Comparison of ENCODE assay signal across 14 cellular contexts in genomic region chr19:11451942-11452813, GRCh38. TPM values are rescaled to one million over a fixed set of nuclear protein-coding genes. Genes with fewer than 3 reads are reported as not detected.
DNase-seq lines count a peak whose midpoint lies in the region; ATAC-seq and TF ChIP-seq lines count a peak whose summit lies in the region.
"Had no signal": no experiment of that assay in that cellular context is flagged by ENCODE, and none has a peak within 500 bp of the region (broad histone marks: within the 10 kb centered on the region; RNA-seq: fewer than 3 reads in every experiment).

No MANE protein-coding gene starts in this region.

- RAD21 ChIA-PET in HCT116 (lab: Charles Lee; ENCODE audit: low non-redundant PET in 1 of 2, low total read pairs in 2 of 2, uncharacterized antibody in 2 of 2, unreplicated experiment in 2 of 2), result no interaction called here

- intact Hi-C loops in HCT116 (cut with micrococcal nuclease), result no loop called here

- H3K4me3 Mint-ChIP-seq in WTC11, result peak overlapping the region; percentile 38
- H3K4me3 Mint-ChIP-seq: activated CD4-positive, alpha-beta T cell treated with anti-CD3 and anti-CD28 coated beads, Interleukin-2, amount 10 ng/mL, durations not matched to agents 24 days and 14 days; activated naive CD8-positive, alpha-beta T cell treated with anti-CD3 and anti-CD28 coated beads for 36 hours had no signal

- H3K9me2 ChIP-seq in HCT116 (ENCODE audit: insufficient read depth), result no peaks in the 10 kb centered on the region

- no peak overlapping the region for H3K9ac ChIP-seq in HCT116 (ENCODE audit: low read length)

- TF ChIP-seq RAD21 in HCT116 (IDR thresholded peaks at IDR 0.05; ENCODE audit: low read depth), result no peak

- BruUV-seq in HCT116 (replicated peaks; lab: Mats Ljungman, UMichigan), result no TSS peak

- no peak for ATAC-seq in HCT116
- no peak; the same call in 1 of the 2 replicates for ATAC-seq in WTC11

- peaks cover 23% of the 10 kb centered on the region for H3K4me1 Mint-ChIP-seq in WTC11
- H3K4me1 Mint-ChIP-seq: activated naive CD8-positive, alpha-beta T cell treated with anti-CD3 and anti-CD28 coated beads for 36 hours had no signal

- H3K27me3 ChIP-seq in BE2C (no peaks in the 10 kb centered on the region), HCT116 (ENCODE audit: insufficient read depth, low read length) (no peaks in the 10 kb centered on the region)
- H3K27me3 ChIP-seq: BLaER1 treated with 17β-estradiol and CSF1 and Interleukin-3, amounts not matched to agents 10 nM and 100 nM had no signal

- CTCF ChIA-PET in HCT116 (lab: Charles Lee) (interaction anchor here (0.7 to 1.7 kb wide), 7 partner anchors 9 to 158 kb away, joined by 3 to 7 read pairs (median 3); partner anchors contain the start of genes ODAD3, PRKCSH and SWSAP1), WTC11 (lab: Charles Lee) (interaction anchor here (0.5 to 2.4 kb wide), 28 partner anchors 8 to 792 kb away, joined by 3 to 37 read pairs (median 6); partner anchors contain the start of genes CCDC159, ECSIT, ELAVL3 and EPOR)

- H3K36me3 Mint-ChIP-seq in WTC11, result peaks cover 2% of the 10 kb centered on the region; the same call in 1 of the 2 replicates

- peaks cover 22% of the 10 kb centered on the region for H3K36me3 ChIP-seq in BE2C
- peaks cover 7 to 14% of the 10 kb centered on the region in 2 experiments; a peak in 2 of 4 replicates for H3K36me3 ChIP-seq in HCT116 (ENCODE audit: control insufficient read depth in 1 of 2, insufficient read depth in 2 of 2, low read length in 2 of 2)

- TF ChIP-seq POLR2A in HCT116 (IDR thresholded peaks at IDR 0.05; ENCODE audit: borderline replicate concordance, extremely low read depth, insufficient read depth, insufficient read length), result no peak

- no peaks in the 10 kb centered on the region for H3K9me3 Mint-ChIP-seq in WTC11
- H3K9me3 Mint-ChIP-seq: activated CD4-positive, alpha-beta T cell treated with anti-CD3 and anti-CD28 coated beads, Interleukin-2, amount 10 ng/mL, durations not matched to agents 24 days and 14 days; activated naive CD8-positive, alpha-beta T cell treated with anti-CD3 and anti-CD28 coated beads for 36 hours had no signal

- no peaks in the 10 kb centered on the region for H3K4me1 ChIP-seq in BE2C
- H3K4me1 ChIP-seq in HCT116 (ENCODE audit: control insufficient read depth in 1 of 2, insufficient read depth in 2 of 2, low read length in 2 of 2), result no peaks in the 10 kb centered on the region

- DNase-seq in BE2C (no peak), HCT116 (ENCODE audit: low read depth, low spot score) (no peak), WTC11 (ENCODE audit: low spot score) (peak; percentile 50), left kidney (ENCODE audit: low read depth, low spot score) (peak; percentile 68), HCEC 1CT (no peak), COR-L47 (lab: John Stamatoyannopoulos, UW) (no peak), AG08395 (ENCODE audit: low spot score) (no peak), SIG-M5 treated with dmso at 0.1 percent for 504 hours (lab: John Stamatoyannopoulos, UW; ENCODE audit: unreplicated experiment) (no peak)
- DNase-seq: activated CD4-positive, alpha-beta T cell treated with anti-CD3 and anti-CD28 coated beads, Interleukin-2, amount 10 ng/mL, durations not matched to agents 24 days and 14 days; activated naive CD8-positive, alpha-beta T cell treated with anti-CD3 and anti-CD28 coated beads for 36 hours; effector CD4-positive, alpha-beta T cell had no signal

- POLR2A ChIA-PET in HCT116 (lab: Charles Lee) (no interaction called here), WTC11 (lab: Charles Lee) (interaction anchor here (1.1 kb wide), 1 partner anchor 30 kb away, joined by 8 read pairs; no protein-coding TSS in a partner anchor)

- H3K27me3 Mint-ChIP-seq in WTC11 (ENCODE audit: low read depth), result no peaks in the 10 kb centered on the region; the same call in 1 of the 2 replicates
- H3K27me3 Mint-ChIP-seq: activated CD4-positive, alpha-beta T cell treated with anti-CD3 and anti-CD28 coated beads, Interleukin-2, amount 10 ng/mL, durations not matched to agents 24 days and 14 days had no signal

- peak overlapping the region; percentile 83 for H3K27ac Mint-ChIP-seq in WTC11
- H3K27ac Mint-ChIP-seq: activated CD4-positive, alpha-beta T cell treated with anti-CD3 and anti-CD28 coated beads, Interleukin-2, amount 10 ng/mL, durations not matched to agents 24 days and 14 days; activated naive CD8-positive, alpha-beta T cell treated with anti-CD3 and anti-CD28 coated beads for 36 hours had no signal

- H3K9me3 ChIP-seq in BE2C (no peaks in the 10 kb centered on the region), HCT116 (ENCODE audit: control insufficient read depth in 1 of 2, insufficient read depth in 1 of 2, low read depth in 1 of 2, low read length in 2 of 2) (no peaks in the 10 kb centered on the region)
- H3K9me3 ChIP-seq: BLaER1 treated with 17β-estradiol and CSF1 and Interleukin-3, amounts not matched to agents 10 nM and 100 nM had no signal

- no peak overlapping the region for H2AFZ ChIP-seq in HCT116 (ENCODE audit: low read depth, low read length, poor library complexity, severe bottlenecking)

- H3K4me3 ChIP-seq in BE2C (ENCODE audit: low read depth, low read length) (no peak overlapping the region), HCT116 (replicated peaks in 1 of 2; ENCODE audit: low read depth in 1 of 2, low read length in 2 of 2) (no peak overlapping the region)
- H3K4me3 ChIP-seq: BLaER1 treated with 17β-estradiol and CSF1 and Interleukin-3, amounts not matched to agents 10 nM and 100 nM; skin epidermis had no signal

- H4K20me1 ChIP-seq in HCT116 (ENCODE audit: insufficient read depth), result no peaks in the 10 kb centered on the region

- no peak overlapping the region for H3K27ac ChIP-seq in HCT116 (ENCODE audit: low read depth, low read length)
- H3K27ac ChIP-seq: BLaER1 treated with 17β-estradiol and CSF1 and Interleukin-3, amounts not matched to agents 10 nM and 100 nM; skin epidermis had no signal

- H3K4me2 ChIP-seq in HCT116 (ENCODE audit: low read length), result no peak overlapping the region

- TF ChIP-seq CTCF in BE2C (IDR thresholded peaks at IDR 0.05; ENCODE audit: low read depth, low read length) (peak; percentile 27; the same call in 1 of the 2 replicates), HCT116 (IDR thresholded peaks at IDR 0.05 in 2 of 3, conservative IDR thresholded peaks at IDR 0.05 in 1 of 3; ENCODE audit: borderline replicate concordance in 1 of 3, insufficient read depth in 1 of 3, low read depth in 2 of 3, low read length in 2 of 3) (peak in 2 of 3 experiments; percentile 15 to 17; a peak in 2 of 6 replicates), WTC11 (IDR thresholded peaks at IDR 0.05) (no peak)

- no peaks in the 10 kb centered on the region for H3K79me2 ChIP-seq in HCT116 (ENCODE audit: insufficient read depth, low read length)

TF ChIP-seq in HCT116, 20 proteins besides CTCF, POLR2A, EP300 and RAD21 (continues in another document):
- TF ChIP-seq EZH2phosphoT487 (IDR thresholded peaks at IDR 0.05; ENCODE audit: borderline replicate concordance) (no peak), ELF1 (IDR thresholded peaks at IDR 0.05; ENCODE audit: borderline replicate concordance, low read depth) (no peak), CEBPB (IDR thresholded peaks at IDR 0.05; ENCODE audit: low read depth) (no peak), ZNF274 (IDR thresholded peaks at IDR 0.05; ENCODE audit: low read depth, low read length) (no peak)

TF ChIP-seq in WTC11, 78 proteins besides CTCF, POLR2A, EP300 and RAD21:
- TF ChIP-seq SMAD3 (CRISPR knock-in tag; IDR thresholded peaks at IDR 0.05; ENCODE audit: borderline replicate concordance), result no peak
- TF ChIP-seq HMGA2 (CRISPR knock-in tag; IDR thresholded peaks at IDR 0.05), result no peak

RNA-seq across cellular contexts. Expression of gene PRKCSH, which starts 16.7 kb away (rescaled TPM):
- 490 TPM for polyA plus RNA-seq in BE2C (2012; ENCODE audit: insufficient read depth, insufficient read length, low read depth)
- 425 TPM for total RNA-seq in HCT116 (2021; ENCODE audit: unreplicated experiment)
- polyA plus RNA-seq in HCT116 (2012), result 442 and 449 TPM in 2 replicates
- total RNA-seq in WTC11 (2021), result 396 to 405 TPM (median 402 TPM) in 3 replicates

RNA-seq across cellular contexts. Expression of gene ODAD3, which starts 17.3 kb away (rescaled TPM):
- 2.0 TPM for polyA plus RNA-seq in BE2C (2012; ENCODE audit: insufficient read depth, insufficient read length, low read depth)
- total RNA-seq in HCT116 (2021; ENCODE audit: unreplicated experiment) (0.52 TPM), WTC11 (2021) (4.1 to 5.8 TPM (median 4.8 TPM) in 3 replicates)
- 0.17 and 0.21 TPM in 2 replicates for polyA plus RNA-seq in HCT116 (2012)
- total RNA-seq: mononuclear cell had no signal

RNA-seq across cellular contexts. Expression of gene ELAVL3, which starts 28.7 kb away (rescaled TPM):
- polyA plus RNA-seq in BE2C (2012; ENCODE audit: insufficient read depth, insufficient read length, low read depth), result 91.7 TPM
- total RNA-seq in HCT116 (2021; ENCODE audit: unreplicated experiment), result 0.05 TPM
- polyA plus RNA-seq in HCT116 (2012), result 0.05 and 0.20 TPM in 2 replicates
- total RNA-seq in WTC11 (2021), result 1.4 to 3.0 TPM (median 1.6 TPM) in 3 replicates
- total RNA-seq: activated CD4-positive, alpha-beta T cell treated with anti-CD3 and anti-CD28 coated beads, Interleukin-2, amount 10 ng/mL, durations not matched to agents 24 days and 14 days; activated naive CD8-positive, alpha-beta T cell treated with anti-CD3 and anti-CD28 coated beads for 36 hours; mononuclear cell had no signal

RNA-seq across cellular contexts. Expression of gene RGL3, which starts 33.1 kb away (rescaled TPM):
- not detected for polyA plus RNA-seq in BE2C (2012; ENCODE audit: insufficient read depth, insufficient read length, low read depth)
- 99.2 TPM for total RNA-seq in HCT116 (2021; ENCODE audit: unreplicated experiment)
- 67.3 and 72.0 TPM in 2 replicates for polyA plus RNA-seq in HCT116 (2012)
- total RNA-seq in WTC11 (2021), result 69.0 to 88.3 TPM (median 86.0 TPM) in 3 replicates
- total RNA-seq: activated CD4-positive, alpha-beta T cell treated with anti-CD3 and anti-CD28 coated beads, Interleukin-2, amount 10 ng/mL, durations not matched to agents 24 days and 14 days; activated naive CD8-positive, alpha-beta T cell treated with anti-CD3 and anti-CD28 coated beads for 36 hours; mononuclear cell had no signal

RNA-seq across cellular contexts. Expression of gene ZNF653, which starts 53.5 kb away (rescaled TPM):
- 15.6 TPM for polyA plus RNA-seq in BE2C (2012; ENCODE audit: insufficient read depth, insufficient read length, low read depth)
- total RNA-seq in HCT116 (2021; ENCODE audit: unreplicated experiment) (16.1 TPM), WTC11 (2021) (10.3 to 13.4 TPM (median 11.5 TPM) in 3 replicates)
- polyA plus RNA-seq in HCT116 (2012), result 14.3 and 15.9 TPM in 2 replicates

Comparison
In these comparisons a context has a peak if more than half of its experiments do, and no peak if none do; other contexts are left out.
1. DNase-seq: peak in WTC11 (single experiment) and left kidney (single experiment); none in BE2C (single experiment), HCT116 (single experiment), HCEC 1CT (single experiment), COR-L47 (single experiment), AG08395 (single experiment) and SIG-M5 treated with dmso at 0.1 percent for 504 hours (single experiment).